14 cellular contexts compared by ENCODE assay signal in genomic region chr6:163249651-163250101, GRCh38.
A peak's percentile ranks its signal among the peaks of the same experiment; 100 is the strongest.
DNase-seq lines count a peak whose midpoint lies in the region; ATAC-seq and TF ChIP-seq lines count a peak whose summit lies in the region.
"Had no signal": no experiment of that assay in that cellular context is flagged by ENCODE, and none has a peak within 500 bp of the region (broad histone marks: within the 10 kb centered on the region; RNA-seq: fewer than 3 reads in every experiment).

No MANE protein-coding gene starts in this region.

- TF ChIP-seq CTCF in lower lobe of right lung (IDR thresholded peaks at IDR 0.05) (no peak), SK-N-SH (IDR thresholded peaks at IDR 0.05) (no peak)
- no peak for TF ChIP-seq CTCF in CD8-positive, alpha-beta T cell (IDR thresholded peaks at IDR 0.05)

- peaks cover 24% of the 10 kb centered on the region for H3K27me3 Mint-ChIP-seq in CD8-positive, alpha-beta T cell (ENCODE audit: low read depth)

- WGBS in SK-N-SH (ENCODE audit: low lambda C conversion rate), result 67% methylated on average over 8 of the region's 8 CpGs

- H3K9me2 ChIP-seq in SK-N-SH, result no peaks in the 10 kb centered on the region

- TF ChIP-seq RAD21 in SK-N-SH (IDR thresholded peaks at IDR 0.05; ENCODE audit: low read length), result no peak

- H3K27me3 ChIP-seq in lower lobe of right lung (ENCODE audit: low read depth) (no peaks in the 10 kb centered on the region), SK-N-SH (ENCODE audit: insufficient read depth) (no peaks in the 10 kb centered on the region)
- H3K27me3 ChIP-seq in CD8-positive, alpha-beta T cell (ENCODE audit: insufficient read depth, low read length), result no peaks in the 10 kb centered on the region
- H3K27me3 ChIP-seq: gastrocnemius medialis had no signal

- no peak overlapping the region for H3K4me2 ChIP-seq in SK-N-SH

- CTCF ChIA-PET in CD8-positive, alpha-beta T cell (lab: Charles Lee), result no interaction called here
- CTCF ChIA-PET in SK-N-SH (lab: Yijun Ruan, JAX), result no interaction called here

- no peaks in the 10 kb centered on the region for H3K9me3 ChIP-seq in lower lobe of right lung
- no peaks in the 10 kb centered on the region for H3K9me3 ChIP-seq in CD8-positive, alpha-beta T cell (ENCODE audit: low read length)
- no peaks in the 10 kb centered on the region for H3K9me3 ChIP-seq in SK-N-SH
- H3K9me3 ChIP-seq: gastrocnemius medialis, psoas muscle had no signal

- H3F3A ChIP-seq in SK-N-SH (replicated peaks; ENCODE audit: insufficient read depth), result no peaks in the 10 kb centered on the region

- peak; percentile 2 for DNase-seq in A172 (ENCODE audit: low spot score)
- peak; percentile 92 for DNase-seq in HT1080 (ENCODE audit: low read depth)
- peak; percentile 55 for DNase-seq in lower lobe of right lung
- no peak for DNase-seq in CD8-positive, alpha-beta T cell
- no peak for DNase-seq in NCI-H345 (lab: John Stamatoyannopoulos, UW)
- no peak for DNase-seq in SK-N-SH
- DNase-seq: AML-193, gastrocnemius medialis, NCI-H187, psoas muscle had no signal

- peaks cover 5% of the 10 kb centered on the region for H3K4me1 Mint-ChIP-seq in CD8-positive, alpha-beta T cell (ENCODE audit: low read depth)

- H3K9me3 Mint-ChIP-seq in CD8-positive, alpha-beta T cell, result no peaks in the 10 kb centered on the region

- H3K36me3 ChIP-seq in lower lobe of right lung (no peaks in the 10 kb centered on the region), SK-N-SH (replicated peaks in 1 of 2; ENCODE audit: control insufficient read depth in 1 of 2, insufficient read depth in 2 of 2, low read length in 1 of 2) (no peaks in the 10 kb centered on the region)
- H3K36me3 ChIP-seq in CD8-positive, alpha-beta T cell (ENCODE audit: insufficient read depth, low read length), result no peaks in the 10 kb centered on the region
- H3K36me3 ChIP-seq: gastrocnemius medialis had no signal

- no peak overlapping the region for H2AFZ ChIP-seq in SK-N-SH (ENCODE audit: low read depth)

- H3K4me3 ChIP-seq in lower lobe of right lung, result no peak overlapping the region
- H3K4me3 ChIP-seq in CD8-positive, alpha-beta T cell (ENCODE audit: low read depth, low read length), result no peak overlapping the region
- H3K4me3 ChIP-seq in SK-N-SH (ENCODE audit: low read depth in 2 of 2, low read length in 1 of 2), result no peak overlapping the region
- H3K4me3 ChIP-seq: gastrocnemius medialis, psoas muscle had no signal

- H3K27ac ChIP-seq in angular gyrus (ENCODE audit: low read depth, low read length) (peak overlapping the region; percentile 98), lower lobe of right lung (peak overlapping the region; percentile 28), SK-N-SH (ENCODE audit: low read depth in 2 of 2, low read length in 1 of 2) (no peak overlapping the region)
- no peak overlapping the region for H3K27ac ChIP-seq in CD8-positive, alpha-beta T cell (ENCODE audit: low read depth, low read length)
- H3K27ac ChIP-seq: gastrocnemius medialis, psoas muscle, RWPE1 had no signal

- no peaks in the 10 kb centered on the region for H3K4me1 ChIP-seq in lower lobe of right lung
- no peaks in the 10 kb centered on the region for H3K4me1 ChIP-seq in CD8-positive, alpha-beta T cell (ENCODE audit: insufficient read depth, low read length)
- peaks cover 0 to 5% of the 10 kb centered on the region in 2 experiments; a peak in 1 of 4 replicates for H3K4me1 ChIP-seq in SK-N-SH (ENCODE audit: control insufficient read depth in 1 of 2, insufficient read depth in 2 of 2, low read depth in 1 of 2, low read length in 1 of 2)

- no peak for TF ChIP-seq EP300 in SK-N-SH (IDR thresholded peaks at IDR 0.05; ENCODE audit: borderline replicate concordance in 1 of 2, low read depth in 1 of 2, low read length in 1 of 2)

- no peak overlapping the region for H3K9ac ChIP-seq in SK-N-SH

- no peaks in the 10 kb centered on the region for H3K36me3 Mint-ChIP-seq in CD8-positive, alpha-beta T cell
- H3K36me3 Mint-ChIP-seq: WTC11 had no signal

- ATAC-seq in lower lobe of right lung (peak; percentile 27 to 33), HG03354 (IDR thresholded peaks at IDR 0.05; ENCODE audit: poor library complexity, severe bottlenecking, unreplicated experiment) (no peak)
- ATAC-seq in CD8-positive, alpha-beta T cell, result no peak
- ATAC-seq: gastrocnemius medialis, psoas muscle, WTC11 had no signal

- intact Hi-C loops in lower lobe of right lung (cut with DNase I), result no loop called here
- intact Hi-C loops in CD8-positive, alpha-beta T cell (cut with DNase I, micrococcal nuclease), result no loop called here

- POLR2A ChIA-PET in CD8-positive, alpha-beta T cell (lab: Charles Lee), result no interaction called here
- POLR2A ChIA-PET in SK-N-SH (lab: Yijun Ruan, JAX), result no interaction called here

- no peaks in the 10 kb centered on the region for H4K20me1 ChIP-seq in SK-N-SH (ENCODE audit: insufficient read depth)

- H3K4me3 Mint-ChIP-seq in CD8-positive, alpha-beta T cell, result no peak overlapping the region
- H3K4me3 Mint-ChIP-seq: WTC11 had no signal

- H3K27ac Mint-ChIP-seq in CD8-positive, alpha-beta T cell, result no peak overlapping the region
- H3K27ac Mint-ChIP-seq: WTC11 had no signal

- H3K79me2 ChIP-seq in SK-N-SH (ENCODE audit: insufficient read depth), result no peaks in the 10 kb centered on the region

TF ChIP-seq in SK-N-SH, 30 proteins besides CTCF, POLR2A, EP300 and RAD21:
- TF ChIP-seq POLR2AphosphoS5 (IDR thresholded peaks at IDR 0.05; ENCODE audit: low read depth, low read length) (no peak), USF1 (IDR thresholded peaks at IDR 0.05; ENCODE audit: borderline replicate concordance, low read depth) (no peak), MXI1 (IDR thresholded peaks at IDR 0.05; ENCODE audit: low read depth, low read length) (no peak), REST (IDR thresholded peaks at IDR 0.05; ENCODE audit: low read depth, low read length) (no peak), RXRA (IDR thresholded peaks at IDR 0.05; ENCODE audit: borderline replicate concordance, low read depth) (no peak), YY1 (IDR thresholded peaks at IDR 0.05; ENCODE audit: low read depth) (no peak), GABPA (IDR thresholded peaks at IDR 0.05; ENCODE audit: low read depth) (no peak), TEAD4 (IDR thresholded peaks at IDR 0.05; ENCODE audit: borderline replicate concordance, insufficient read depth) (no peak), TAF1 (IDR thresholded peaks at IDR 0.05; ENCODE audit: borderline replicate concordance, low read depth, low read length) (no peak), FOSL2 (IDR thresholded peaks at IDR 0.05; ENCODE audit: borderline replicate concordance, low read depth) (no peak), PBX3 (IDR thresholded peaks at IDR 0.05) (no peak), NRF1 (IDR thresholded peaks at IDR 0.05; ENCODE audit: low read depth, low read length) (no peak), MAX (IDR thresholded peaks at IDR 0.05; ENCODE audit: low read depth) (no peak)
TF ChIP-seq in SK-N-SH: peak in this region for 0.

Comparison
In these comparisons a context has a peak if more than half of its experiments do, and no peak if none do; other contexts are left out.
1. DNase-seq: peak in A172 (single experiment), HT1080 (single experiment) and lower lobe of right lung (single experiment); none in CD8-positive, alpha-beta T cell (0 of 7), NCI-H345 (single experiment) and SK-N-SH (single experiment).
2. H3K27ac ChIP-seq: peak in angular gyrus (single experiment) and lower lobe of right lung (single experiment); none in CD8-positive, alpha-beta T cell (single experiment) and SK-N-SH (0 of 2).
3. ATAC-seq: peak in lower lobe of right lung (2 of 2); none in CD8-positive, alpha-beta T cell (single experiment) and HG03354 (single experiment).